ENCODE assay signal across 12 cellular contexts in the genomic region with DNA sequence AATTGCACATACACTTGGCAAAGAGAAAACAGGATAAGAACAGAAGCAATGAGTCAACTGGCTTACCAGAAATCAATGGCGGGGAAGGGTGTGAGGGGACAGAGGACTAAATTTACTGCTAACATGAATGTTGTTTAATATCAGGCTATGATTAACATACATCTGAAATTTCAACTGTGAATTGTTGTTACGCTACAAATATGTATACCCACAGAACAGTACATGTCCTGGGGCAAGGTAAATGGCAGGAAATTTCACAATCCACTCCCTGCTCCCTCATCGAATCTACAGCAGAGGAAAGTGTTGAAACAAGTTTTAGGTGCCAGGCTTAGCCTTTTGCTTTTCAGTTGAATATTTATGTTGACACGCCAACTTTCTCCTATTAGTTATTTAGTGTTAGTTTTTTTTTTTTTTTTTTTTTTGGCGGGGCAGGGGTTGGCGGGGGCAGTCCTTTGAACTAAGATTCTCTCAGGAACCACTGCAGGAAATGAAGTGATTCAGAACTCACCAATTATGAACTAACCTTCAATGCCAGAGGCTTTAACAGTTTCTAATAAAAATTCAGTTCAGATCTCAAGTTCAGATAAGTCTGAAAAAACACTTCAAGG.
DNase-seq lines count a peak whose midpoint lies in the region; ATAC-seq, FAIRE-seq and TF ChIP-seq lines count a peak whose summit lies in the region.
"Had no signal": no experiment of that assay in that cellular context is flagged by ENCODE, and none has a peak within 500 bp of the region (broad histone marks: within the 10 kb centered on the region; RNA-seq: fewer than 3 reads in every experiment).

No MANE protein-coding gene starts in this region.

- H3K36me3 ChIP-seq in K562 (ENCODE audit: control insufficient read depth, insufficient read depth, low read length), result no peaks in the 10 kb centered on the region

- no peak for TF ChIP-seq POLR2A in K562 (conservative IDR thresholded peaks at IDR 0.05)

- intact Hi-C loops in K562 (cut with micrococcal nuclease), result no loop called here

- ATAC-seq in K562 (no peak), left lobe of liver (peak; percentile 72)

- DNase-seq in A172 (ENCODE audit: low spot score) (peak; percentile 41), HTR-8/SVneo (ENCODE audit: insufficient read length, low spot score) (peak; percentile 31), K562 (ENCODE audit: extremely low read depth in 1 of 4, low spot score in 3 of 4) (no peak), left lobe of liver (ENCODE audit: low spot score) (peak; percentile 60), T1000 (lab: John Stamatoyannopoulos, UW) (no peak), kidney tubule cell (ENCODE audit: low spot score) (no peak), cerebellar nuclear complex (lab: John Stamatoyannopoulos, UW) (no peak), putamen (ENCODE audit: low spot score) (no peak)
- DNase-seq: activated gamma-delta T cell treated with Interleukin-2 at 50 U/mL for 16 hours; CD8-positive, alpha-beta memory T cell; MM.1S; T-helper 1 cell had no signal

- H3K9ac ChIP-seq in K562 (ENCODE audit: insufficient read depth in 1 of 2, low read depth in 2 of 2, low read length in 2 of 2), result no peak overlapping the region

- no peaks in the 10 kb centered on the region; the same call in 1 of the 2 replicates for H4K20me1 ChIP-seq in K562 (replicated peaks; ENCODE audit: control insufficient read depth, insufficient read depth, low read length)

- TF ChIP-seq CTCF in K562 (IDR thresholded peaks at IDR 0.05 in 2 of 3, conservative IDR thresholded peaks at IDR 0.05 in 1 of 3; ENCODE audit: insufficient read depth in 2 of 3, low read depth in 1 of 3, low read length in 3 of 3), result no peak

- POLR2A ChIA-PET in K562 (lab: Yijun Ruan, JAX), result interaction anchor here (1.3 kb wide), 1 partner anchor 9 kb away, joined by 5 read pairs; no protein-coding TSS in a partner anchor

- CTCF ChIA-PET in K562 (lab: Yijun Ruan, JAX; ENCODE audit: low intra/inter-chr PET ratio), result interaction anchor here (0.6 kb wide), 1 partner anchor 47 kb away, joined by 3 read pairs; no protein-coding TSS in a partner anchor

- H3K9me3 ChIP-seq in K562 (replicated peaks; ENCODE audit: control insufficient read depth, insufficient read depth, low read depth, low read length), result no peaks in the 10 kb centered on the region

- no peak for TF ChIP-seq RAD21 in K562 (CRISPR knock-in tag; conservative IDR thresholded peaks at IDR 0.05 in 1 of 2, IDR thresholded peaks at IDR 0.05 in 1 of 2)

- H3K27ac ChIP-seq in K562 (ENCODE audit: extremely low read depth, low read depth, low read length), result no peak overlapping the region

- H3K79me2 ChIP-seq in K562 (ENCODE audit: control insufficient read depth, insufficient read depth, low read length), result no peaks in the 10 kb centered on the region

- TF ChIP-seq EP300 in K562 (IDR thresholded peaks at IDR 0.05; ENCODE audit: low read length), result no peak

- H3K4me1 ChIP-seq in K562 (replicated peaks in 1 of 2; ENCODE audit: control insufficient read depth in 2 of 2, insufficient read depth in 2 of 2, low read length in 2 of 2), result peaks cover 9 to 14% of the 10 kb centered on the region in 2 experiments; a peak in 4 of 5 replicates

- FAIRE-seq in HTR-8/SVneo (lab: Jason Lieb, UNC), result no peak
- FAIRE-seq in K562 (lab: Jason Lieb, UNC), result no peak

- H3K9me1 ChIP-seq in K562 (ENCODE audit: control insufficient read depth, insufficient read depth, low read length), result no peaks in the 10 kb centered on the region

- BruUV-seq in K562 (replicated peaks; lab: Mats Ljungman, UMichigan), result no TSS peak

- H3K27me3 ChIP-seq in K562 (ENCODE audit: control insufficient read depth in 2 of 2, insufficient read depth in 2 of 2, low read length in 2 of 2), result no peaks in the 10 kb centered on the region

- no peak overlapping the region for H3K4me3 ChIP-seq in K562

- WGBS in K562 (ENCODE audit: insufficient coverage, low coverage, missing lambda C conversion rate), result 73% methylated on average over 6 of the region's 6 CpGs

- H3K4me2 ChIP-seq in K562 (ENCODE audit: insufficient read depth, low read length), result no peak overlapping the region

- in situ Hi-C loops in K562 (cut with MboI), result no loop called here

- H2AFZ ChIP-seq in K562 (ENCODE audit: low read depth, low read length), result no peak overlapping the region

TF ChIP-seq in K562, 482 proteins besides CTCF, POLR2A, EP300 and RAD21:
- TF ChIP-seq PHF8 (IDR thresholded peaks at IDR 0.05; ENCODE audit: borderline replicate concordance, low read length) (no peak), BRD9 (IDR thresholded peaks at IDR 0.05; ENCODE audit: low read depth, partially characterized antibody) (no peak), TGIF2 (CRISPR knock-in tag; IDR thresholded peaks at IDR 0.05) (no peak), ZBTB7A (IDR thresholded peaks at IDR 0.05; ENCODE audit: borderline replicate concordance, control insufficient read depth, low read depth, low read length) (no peak), MYC (IDR thresholded peaks at IDR 0.05; ENCODE audit: low read depth, low read length) (no peak), MYC (CRISPR knock-in tag; IDR thresholded peaks at IDR 0.05; ENCODE audit: borderline replicate concordance, low read depth) (no peak), CEBPG (CRISPR knock-in tag; IDR thresholded peaks at IDR 0.05) (no peak), CEBPG (tag; conservative IDR thresholded peaks at IDR 0.05 in 1 of 2, IDR thresholded peaks at IDR 0.05 in 1 of 2) (0 out of 4 replicates have a peak, but pooled peaks of 1 of the 2 experiments have one; percentile 44), FOXK2 (conservative IDR thresholded peaks at IDR 0.05 in 1 of 2, IDR thresholded peaks at IDR 0.05 in 1 of 2; ENCODE audit: low read depth in 2 of 2) (0 out of 4 replicates have a peak, but pooled peaks of 1 of the 2 experiments have one; percentile 6), MAZ (CRISPR knock-in tag; conservative IDR thresholded peaks at IDR 0.05 in 1 of 2, IDR thresholded peaks at IDR 0.05 in 1 of 2) (no peak), NCOA1 (IDR thresholded peaks at IDR 0.05; ENCODE audit: low read depth) (no peak), NR2C1 (IDR thresholded peaks at IDR 0.05) (no peak), NR2C1 (tag; IDR thresholded peaks at IDR 0.05) (no peak), CEBPB (tag; IDR thresholded peaks at IDR 0.05) (peak; percentile 75), RUNX1 (IDR thresholded peaks at IDR 0.05; ENCODE audit: low read depth) (no peak), SMARCE1 (IDR thresholded peaks at IDR 0.05) (no peak)
- TF ChIP-seq, protein P1, sequence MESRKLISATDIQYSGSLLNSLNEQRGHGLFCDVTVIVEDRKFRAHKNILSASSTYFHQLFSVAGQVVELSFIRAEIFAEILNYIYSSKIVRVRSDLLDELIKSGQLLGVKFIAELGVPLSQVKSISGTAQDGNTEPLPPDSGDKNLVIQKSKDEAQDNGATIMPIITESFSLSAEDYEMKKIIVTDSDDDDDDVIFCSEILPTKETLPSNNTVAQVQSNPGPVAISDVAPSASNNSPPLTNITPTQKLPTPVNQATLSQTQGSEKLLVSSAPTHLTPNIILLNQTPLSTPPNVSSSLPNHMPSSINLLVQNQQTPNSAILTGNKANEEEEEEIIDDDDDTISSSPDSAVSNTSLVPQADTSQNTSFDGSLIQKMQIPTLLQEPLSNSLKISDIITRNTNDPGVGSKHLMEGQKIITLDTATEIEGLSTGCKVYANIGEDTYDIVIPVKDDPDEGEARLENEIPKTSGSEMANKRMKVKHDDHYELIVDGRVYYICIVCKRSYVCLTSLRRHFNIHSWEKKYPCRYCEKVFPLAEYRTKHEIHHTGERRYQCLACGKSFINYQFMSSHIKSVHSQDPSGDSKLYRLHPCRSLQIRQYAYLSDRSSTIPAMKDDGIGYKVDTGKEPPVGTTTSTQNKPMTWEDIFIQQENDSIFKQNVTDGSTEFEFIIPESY (CRISPR knock-in tag; IDR thresholded peaks at IDR 0.05), result peak; percentile 58; the same call in 1 of the 2 replicates

Comparison
In these comparisons a context has a peak if more than half of its experiments do, and no peak if none do; other contexts are left out.
1. DNase-seq: peak in A172 (single experiment), HTR-8/SVneo (single experiment) and left lobe of liver (single experiment); none in K562 (0 of 4), T1000 (single experiment), kidney tubule cell (single experiment), cerebellar nuclear complex (0 of 2) and putamen (single experiment).